8 cellular contexts compared by ENCODE assay signal in genomic region chr5:122774519-122774860, GRCh38. TPM values are rescaled to one million over a fixed set of nuclear protein-coding genes. Genes with fewer than 3 reads are reported as not detected.
DNase-seq lines count a peak whose midpoint lies in the region; ATAC-seq, FAIRE-seq and TF ChIP-seq lines count a peak whose summit lies in the region.

No MANE protein-coding gene starts in this region.

- no peak for FAIRE-seq in GM19239 (lab: Jason Lieb, UNC)

- no peaks in the 10 kb centered on the region for H3K27me3 ChIP-seq in left ventricle myocardium inferior (ENCODE audit: low read depth)

- peak overlapping the region; percentile 88 for H3K27ac ChIP-seq in VCaP
- peak overlapping the region; percentile 88 for H3K27ac ChIP-seq in left ventricle myocardium inferior (replicated peaks)
- peak overlapping the region in 12 of 21 experiments; percentile 45 to 96 (median 88) for H3K27ac ChIP-seq in skin epidermis

- no peaks in the 10 kb centered on the region for H3K9me3 ChIP-seq in left ventricle myocardium inferior (replicated peaks)

- ATAC-seq in HG02943 (IDR thresholded peaks at IDR 0.05; ENCODE audit: low read depth, unreplicated experiment): peak; percentile 33

- no peaks in the 10 kb centered on the region for H3K36me3 ChIP-seq in left ventricle myocardium inferior

- peak overlapping the region; percentile 94 for H3K4me3 ChIP-seq in left ventricle myocardium inferior
- H3K4me3 ChIP-seq in skin epidermis: peak overlapping the region; percentile 64 to 97 (median 90)

- intact Hi-C loops in left ventricle myocardium inferior (cut with micrococcal nuclease): no loop called here

- peaks cover 37% of the 10 kb centered on the region for H3K4me1 ChIP-seq in left ventricle myocardium inferior

- TF ChIP-seq CTCF in VCaP (conservative IDR thresholded peaks at IDR 0.05) (no peak), left ventricle myocardium inferior (IDR thresholded peaks at IDR 0.05; ENCODE audit: borderline replicate concordance) (no peak)

- peak; percentile 8 for DNase-seq in GM19239 (ENCODE audit: insufficient read length, low spot score)
- no peak for DNase-seq in left ventricle myocardium inferior
- no peak for DNase-seq in middle frontal gyrus (ENCODE audit: extremely low spot score, low spot score)
- no peak for DNase-seq in AML-193 (lab: John Stamatoyannopoulos, UW)
- DNase-seq in SW480 (ENCODE audit: low spot score): no peak

RNA-seq across cellular contexts. Expression of gene SNX2, which starts 0.4 kb away (rescaled TPM):
- 37.0 TPM for total RNA-seq in left ventricle myocardium inferior
